ENCODE assay signal across 10 cellular contexts in the genomic region with DNA sequence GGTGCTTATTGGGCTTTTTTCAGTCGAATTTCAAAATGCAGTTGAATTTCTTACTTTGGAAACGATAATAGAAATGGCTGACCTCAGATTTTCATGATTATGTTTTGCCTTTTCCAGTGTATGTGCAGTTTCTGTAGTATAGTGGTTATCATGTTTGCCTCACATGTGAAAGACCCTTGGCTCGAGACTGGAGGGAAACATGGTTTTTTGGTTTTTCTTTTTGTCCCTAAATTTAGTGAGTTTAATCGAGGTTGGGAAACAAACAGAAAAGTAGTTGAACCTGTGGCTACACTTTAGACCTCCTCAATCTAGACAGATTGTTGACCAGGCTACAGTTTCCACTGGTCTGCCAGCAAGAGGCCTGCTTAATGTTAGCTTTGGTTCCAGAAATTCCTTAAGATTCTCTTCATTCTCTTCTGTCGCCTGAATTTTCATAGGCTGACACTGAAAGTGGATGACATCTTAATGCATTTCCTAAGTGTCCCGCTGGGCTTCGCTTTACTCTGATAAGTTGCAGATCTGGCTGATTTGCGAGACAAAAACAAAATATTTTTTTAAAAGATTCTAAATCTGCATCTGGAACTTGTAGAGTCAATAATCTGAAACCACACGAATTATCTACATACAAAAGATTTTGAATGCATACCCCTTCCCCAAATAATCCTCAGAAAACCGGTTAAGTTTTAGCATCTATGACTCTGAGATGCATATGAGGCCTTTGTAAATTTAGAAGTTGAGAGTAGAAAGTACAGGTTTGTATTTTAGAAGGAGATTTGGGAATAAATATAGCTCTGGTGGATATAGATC. TPM values are rescaled to one million over a fixed set of nuclear protein-coding genes. Genes with fewer than 3 reads are reported as not detected.
DNase-seq lines count a peak whose midpoint lies in the region; ATAC-seq, FAIRE-seq and TF ChIP-seq lines count a peak whose summit lies in the region.
"Not testable (repeated sequence)": the region's sequence is repeated elsewhere in the genome, so short reads cannot be mapped to it uniquely, and the experiment has no call there.
"Had no signal": no experiment of that assay in that cellular context is flagged by ENCODE, and none has a peak within 500 bp of the region (broad histone marks: within the 10 kb centered on the region; RNA-seq: fewer than 3 reads in every experiment).

No MANE protein-coding gene starts in this region.

- H3K9me2 ChIP-seq in PC-3 (replicated peaks; ENCODE audit: low read length): not testable (repeated sequence)

- BruUV-seq in PC-3 (replicated peaks; lab: Mats Ljungman, UMichigan): not testable (repeated sequence)

- H3K4me3 ChIP-seq in PC-3 (ENCODE audit: low read length); ascending aorta; esophagus muscularis mucosa; pancreas; transverse colon: not testable (repeated sequence)

- POLR2A ChIA-PET in PC-3 (lab: Charles Lee; ENCODE audit: unreplicated experiment): not testable (repeated sequence)

- H3K4me1 ChIP-seq in PC-3 (ENCODE audit: insufficient read depth, low read length); esophagus muscularis mucosa; pancreas; transverse colon: not testable (repeated sequence)
- peaks cover 4 to 13% of the 10 kb centered on the region in 2 donors for H3K4me1 ChIP-seq in ascending aorta

- not testable (repeated sequence) for H3K9ac ChIP-seq in PC-3 (ENCODE audit: low read length)

- H3K27me3 ChIP-seq in PC-3 (ENCODE audit: low read length); ascending aorta; pancreas: not testable (repeated sequence)
- H3K27me3 ChIP-seq in esophagus muscularis mucosa (peaks cover 0 to 40% (median 12%) of the 10 kb centered on the region in 4 donors), transverse colon (peaks cover 25% of the 10 kb centered on the region)

- TF ChIP-seq EP300 in esophagus muscularis mucosa (IDR thresholded peaks at IDR 0.05); transverse colon (IDR thresholded peaks at IDR 0.05; ENCODE audit: low read depth): not testable (repeated sequence)

- not testable (repeated sequence) for H2AFZ ChIP-seq in PC-3 (ENCODE audit: low read length)

- intact Hi-C loops in PC-3 (cut with micrococcal nuclease); ascending aorta (cut with DNase I); pancreas (cut with DNase I); transverse colon (cut with DNase I; ENCODE audit: low total_unique reads): not testable (repeated sequence)
- intact Hi-C loops in esophagus muscularis mucosa (cut with DNase I): loop anchor here (10.0 kb wide), 1 partner anchor 199 kb away; a partner anchor contains a TSS

- 76% methylated on average over 10 of the region's 10 CpGs for WGBS in esophagus muscularis mucosa
- WGBS in pancreas, 2 donors: 73 to 76% methylated on average over 10 of the region's 10 CpGs
- WGBS in transverse colon (ENCODE audit: low coverage in 1 of 2), 2 donors: 75 to 77% methylated on average over 10 of the region's 10 CpGs

- DNase-seq in CD1c-positive myeloid dendritic cell (ENCODE audit: extremely low spot score): peak; percentile 2
- DNase-seq in H4 (ENCODE audit: low spot score): peak; percentile 3
- peak; percentile 2 for DNase-seq in PC-3
- peak in 1 of 2 donors; percentile 57 for DNase-seq in ascending aorta (ENCODE audit: low spot score in 2 of 2)
- DNase-seq in esophagus muscularis mucosa (ENCODE audit: extremely low spot score): peak; percentile 92
- DNase-seq in left kidney (ENCODE audit: low read depth, low spot score): peak; percentile 16
- DNase-seq in pancreas: peak in 1 of 6 donors; percentile 5
- DNase-seq in transverse colon: peak; percentile 7

- FAIRE-seq in pancreas (lab: Jason Lieb, UNC): not testable (repeated sequence)

- not testable (repeated sequence) for H3F3A ChIP-seq in PC-3 (ENCODE audit: low read length, unreplicated experiment)

- not testable (repeated sequence) for TF ChIP-seq POLR2A in esophagus muscularis mucosa (IDR thresholded peaks at IDR 0.05; ENCODE audit: low read depth); transverse colon (IDR thresholded peaks at IDR 0.05)

- not testable (repeated sequence) for H3K36me3 ChIP-seq in PC-3 (ENCODE audit: low read depth, low read length); ascending aorta; esophagus muscularis mucosa; pancreas; transverse colon

- H4K20me1 ChIP-seq in PC-3 (ENCODE audit: low read length): not testable (repeated sequence)

- CTCF ChIA-PET in PC-3 (lab: Charles Lee): not testable (repeated sequence)

- not testable (repeated sequence) for H3K27ac ChIP-seq in PC-3 (ENCODE audit: low read length); esophagus muscularis mucosa (replicated peaks in 1 of 4); pancreas
- H3K27ac ChIP-seq in ascending aorta (peak overlapping the region; percentile 1 to 38), transverse colon (peak overlapping the region in 2 of 4 donors; percentile 7 to 42)

- not testable (repeated sequence) for ATAC-seq in PC-3
- ATAC-seq in pancreas: peak in 3 of 4 donors; percentile 11 to 17 (median 17)

- in situ Hi-C loops in transverse colon (cut with MboI; ENCODE audit: low pct_ligation_motif_present in 1 of 4, low pct_unique_long_range_greater_than_20kb in 1 of 4, low sequenced_read_pairs in 3 of 4): loop anchor here in 1 of 4 donors (10.0 kb wide), 3 partner anchors 91 to 199 kb away; a partner anchor contains a TSS

- not testable (repeated sequence) for H3K79me2 ChIP-seq in PC-3 (ENCODE audit: low read length)

- not testable (repeated sequence) for H3K4me2 ChIP-seq in PC-3 (ENCODE audit: low read length)

- not testable (repeated sequence) for H3K9me3 ChIP-seq in PC-3 (ENCODE audit: low read length); ascending aorta; esophagus muscularis mucosa; pancreas; transverse colon

- not testable (repeated sequence) for TF ChIP-seq CTCF in PC-3 (conservative IDR thresholded peaks at IDR 0.05; ENCODE audit: low read depth, low read length); ascending aorta (IDR thresholded peaks at IDR 0.05); esophagus muscularis mucosa (IDR thresholded peaks at IDR 0.05); pancreas (IDR thresholded peaks at IDR 0.05); transverse colon (IDR thresholded peaks at IDR 0.05)

RNA-seq across cellular contexts. Expression of a gene that starts 14.7 kb away (rescaled TPM):
- not detected in 2 replicates for total RNA-seq in H4 (2014; rRNA removed; shearing (Covaris generic))
- total RNA-seq in PC-3 (2014; rRNA removed) (under 0.01 TPM in 2 replicates), ascending aorta (under 0.01 TPM), esophagus muscularis mucosa (under 1 TPM in 2 of 4 donors, not detected in 2; under 0.01 TPM), pancreas (1,000 to 10,000 TPM in 4 of 6 donors, 100 to 1,000 TPM in 2; 687 to 5,169 (median 2,340) TPM), transverse colon (under 1 TPM in 3 of 4 donors, not detected in 1; under 0.01 TPM)
- polyA plus RNA-seq in pancreas: not detected
- polyA plus RNA-seq: BJ; CD8-positive, alpha-beta memory T cell had no signal

RNA-seq across cellular contexts. Expression of a gene that starts 58.9 kb away (rescaled TPM):
- total RNA-seq in H4 (2014; rRNA removed; shearing (Covaris generic)): not detected in 2 replicates
- total RNA-seq in PC-3 (2014; rRNA removed): under 0.01 TPM in 2 replicates
- under 0.01 TPM for total RNA-seq in ascending aorta
- under 1 TPM in 2 of 4 donors, not detected in 2; under 0.01 TPM for total RNA-seq in esophagus muscularis mucosa
- 1,000 to 10,000 TPM in 4 of 6 donors, 100 to 1,000 TPM in 2; 687 to 5,169 (median 2,340) TPM for total RNA-seq in pancreas
- not detected for polyA plus RNA-seq in pancreas
- under 1 TPM in 3 of 4 donors, not detected in 1; under 0.01 TPM for total RNA-seq in transverse colon
- polyA plus RNA-seq: BJ; CD8-positive, alpha-beta memory T cell had no signal

Comparison
In these comparisons a context has a peak if more than half of its experiments do, and no peak if none do; other contexts are left out.
1. RNA of a gene that starts 14.7 kb away (total RNA-seq): 687 to 5,169 TPM in pancreas; not detected in H4, under 0.01 TPM in PC-3, under 0.01 TPM in ascending aorta (single experiment), under 0.01 TPM in esophagus muscularis mucosa and under 0.01 TPM in transverse colon; every median in the first group is over 100 times any median in the second.
2. RNA of a gene that starts 58.9 kb away (total RNA-seq): 687 to 5,169 TPM in pancreas; not detected in H4, under 0.01 TPM in PC-3, under 0.01 TPM in ascending aorta (single experiment), under 0.01 TPM in esophagus muscularis mucosa and under 0.01 TPM in transverse colon; every median in the first group is over 100 times any median in the second.